13 cellular contexts compared by ENCODE assay signal in genomic region chr15:80966431-80967197, GRCh38.
"Had no signal": no experiment of that assay in that cellular context is flagged by ENCODE, and none has a peak within 500 bp of the region (broad histone marks: within the 10 kb centered on the region; RNA-seq: fewer than 3 reads in every experiment).

No MANE protein-coding gene starts in this region.

- H3K4me3 Mint-ChIP-seq: activated CD4-positive, alpha-beta memory T cell treated with anti-CD3 and anti-CD28 coated beads for 36 hours; natural killer cell treated with Interleukin-12 subunit alpha and Interleukin-12 subunit beta and Interleukin-15 and Interleukin-18, amount 100 ng/mL, for 72 hours had no signal

- H3K27ac Mint-ChIP-seq: activated CD4-positive, alpha-beta memory T cell treated with anti-CD3 and anti-CD28 coated beads for 36 hours; natural killer cell treated with Interleukin-12 subunit alpha and Interleukin-12 subunit beta and Interleukin-15 and Interleukin-18, amount 100 ng/mL, for 72 hours had no signal

- H3K4me3 ChIP-seq: body of pancreas, esophagus muscularis mucosa, lung, ovary, stomach, uterus had no signal

- H3K9me3 ChIP-seq: body of pancreas, esophagus muscularis mucosa, ovary, stomach, uterus had no signal

- H3K36me3 ChIP-seq: ovary, uterus had no signal

- H3K27ac ChIP-seq: body of pancreas, esophagus muscularis mucosa, ovary, stomach, uterus had no signal

- H3K27me3 ChIP-seq: body of pancreas, esophagus muscularis mucosa, ovary, stomach, uterus had no signal

- H3K4me1 ChIP-seq: body of pancreas, uterus had no signal

- DNase-seq: activated CD4-positive, alpha-beta memory T cell treated with anti-CD3 and anti-CD28 coated beads for 36 hours; activated CD4-positive, CD25-positive, alpha-beta regulatory T cell treated with anti-CD3 and anti-CD28 coated beads, Interleukin-2, amount 50 U/mL, for 72 hours; activated naive CD4-positive, alpha-beta T cell treated with anti-CD3 and anti-CD28 coated beads, Interleukin-2, amount 50 U/mL, for 16 hours; central memory CD4-positive, alpha-beta T cell; left cardiac atrium; stimulated activated CD4-positive, alpha-beta T cell treated with anti-CD3 and anti-CD28 coated beads, Interleukin-4, amount 100 ng/mL, for 24 hours; stomach; uterus had no signal

- ATAC-seq: body of pancreas; natural killer cell treated with Interleukin-12 subunit alpha and Interleukin-12 subunit beta and Interleukin-15 and Interleukin-18, amount 100 ng/mL, for 72 hours had no signal

- H3K27me3 Mint-ChIP-seq: activated CD4-positive, alpha-beta memory T cell treated with anti-CD3 and anti-CD28 coated beads for 36 hours; natural killer cell treated with Interleukin-12 subunit alpha and Interleukin-12 subunit beta and Interleukin-15 and Interleukin-18, amount 100 ng/mL, for 72 hours had no signal
